9 cellular contexts compared by ENCODE assay signal in genomic region chrX:107324493-107325310, GRCh38.
DNase-seq lines count a peak whose midpoint lies in the region; ATAC-seq, FAIRE-seq and TF ChIP-seq lines count a peak whose summit lies in the region.
"Had no signal": no experiment of that assay in that cellular context is flagged by ENCODE, and none has a peak within 500 bp of the region (broad histone marks: within the 10 kb centered on the region; RNA-seq: fewer than 3 reads in every experiment).

No MANE protein-coding gene starts in this region.

- no peaks in the 10 kb centered on the region for H3K9me3 Mint-ChIP-seq in astrocyte (ENCODE audit: unreplicated experiment)
- H3K9me3 Mint-ChIP-seq in stimulated activated memory B cell treated with anti-CD40 and anti-IgM and Interleukin-4, amounts not matched to agents 10 μg/mL and 1 μg/mL and 100 μg/mL, for 72 hours, result no peaks in the 10 kb centered on the region

- DNase-seq in Caki2 (ENCODE audit: low read depth), result peak; percentile 56
- DNase-seq in astrocyte (ENCODE audit: low read depth), result peak; percentile 12
- DNase-seq in kidney tubule cell (ENCODE audit: low spot score), result peak; percentile 56
- DNase-seq in GM10266 (ENCODE audit: extremely low spot score), result no peak
- no peak for DNase-seq in esophagus squamous epithelium (lab: John Stamatoyannopoulos, UW)
- no peak for DNase-seq in NCI-H187 (lab: John Stamatoyannopoulos, UW)

- no peak overlapping the region for H3K9ac ChIP-seq in HUES48 (ENCODE audit: low read depth, low read length)
- H3K9ac ChIP-seq in astrocyte (ENCODE audit: low read length), result no peak overlapping the region

- no peak for TF ChIP-seq POLR2A in esophagus squamous epithelium (IDR thresholded peaks at IDR 0.05)

- ATAC-seq in stimulated activated memory B cell treated with anti-CD40 and anti-IgM and Interleukin-4, amounts not matched to agents 10 μg/mL and 1 μg/mL and 100 μg/mL, for 72 hours, result no peak

- no peak for TF ChIP-seq CTCF in astrocyte (IDR thresholded peaks at IDR 0.05; ENCODE audit: insufficient read depth, low read depth, low read length)
- no peak for TF ChIP-seq CTCF in GM10266 (IDR thresholded peaks at IDR 0.05; ENCODE audit: control insufficient read depth, insufficient read depth, low read depth, missing control alignments)
- TF ChIP-seq CTCF in esophagus squamous epithelium (IDR thresholded peaks at IDR 0.05), result no peak

- H4K20me1 ChIP-seq in astrocyte (ENCODE audit: insufficient read depth, low read length), result no peaks in the 10 kb centered on the region

- H3K4me3 Mint-ChIP-seq in astrocyte (ENCODE audit: unreplicated experiment), result no peak overlapping the region
- no peak overlapping the region for H3K4me3 Mint-ChIP-seq in stimulated activated memory B cell treated with anti-CD40 and anti-IgM and Interleukin-4, amounts not matched to agents 10 μg/mL and 1 μg/mL and 100 μg/mL, for 72 hours

- no peaks in the 10 kb centered on the region for H3K4me1 Mint-ChIP-seq in astrocyte (ENCODE audit: low read depth, unreplicated experiment)
- H3K4me1 Mint-ChIP-seq in stimulated activated memory B cell treated with anti-CD40 and anti-IgM and Interleukin-4, amounts not matched to agents 10 μg/mL and 1 μg/mL and 100 μg/mL, for 72 hours, result peaks cover 5% of the 10 kb centered on the region

- no peak overlapping the region for H3K27ac Mint-ChIP-seq in astrocyte (ENCODE audit: unreplicated experiment)
- no peak overlapping the region for H3K27ac Mint-ChIP-seq in stimulated activated memory B cell treated with anti-CD40 and anti-IgM and Interleukin-4, amounts not matched to agents 10 μg/mL and 1 μg/mL and 100 μg/mL, for 72 hours

- intact Hi-C loops in esophagus squamous epithelium (cut with DNase I), result no loop called here

- no peaks in the 10 kb centered on the region for H3K36me3 ChIP-seq in HUES48 (ENCODE audit: control insufficient read depth, insufficient read depth, low read length)
- no peaks in the 10 kb centered on the region for H3K36me3 ChIP-seq in astrocyte (ENCODE audit: insufficient read depth, low read length)
- no peaks in the 10 kb centered on the region for H3K36me3 ChIP-seq in esophagus squamous epithelium
- H3K36me3 ChIP-seq: HAP-1 had no signal

- H3K4me1 ChIP-seq in HUES48 (ENCODE audit: control insufficient read depth, insufficient read depth, low read length), result no peaks in the 10 kb centered on the region
- no peaks in the 10 kb centered on the region for H3K4me1 ChIP-seq in astrocyte (ENCODE audit: insufficient read depth, low read length)
- H3K4me1 ChIP-seq in esophagus squamous epithelium, result peaks cover 0 to 8% (median 0%) of the 10 kb centered on the region in 3 donors
- H3K4me1 ChIP-seq: HAP-1 had no signal

- no peaks in the 10 kb centered on the region for H3K36me3 Mint-ChIP-seq in astrocyte (ENCODE audit: low read depth, unreplicated experiment)
- H3K36me3 Mint-ChIP-seq in stimulated activated memory B cell treated with anti-CD40 and anti-IgM and Interleukin-4, amounts not matched to agents 10 μg/mL and 1 μg/mL and 100 μg/mL, for 72 hours, result no peaks in the 10 kb centered on the region

- H3K9me3 ChIP-seq in HUES48 (ENCODE audit: control insufficient read depth, insufficient read depth, low read length) (no peaks in the 10 kb centered on the region), astrocyte (ENCODE audit: insufficient read depth, low read depth, low read length) (no peaks in the 10 kb centered on the region), esophagus squamous epithelium (no peaks in the 10 kb centered on the region)
- H3K9me3 ChIP-seq: HAP-1 had no signal

- H3K79me2 ChIP-seq in astrocyte (ENCODE audit: insufficient read depth, low read length), result no peaks in the 10 kb centered on the region

- H3K27me3 ChIP-seq in HUES48 (ENCODE audit: control insufficient read depth, insufficient read depth, low read length) (peaks cover 20% of the 10 kb centered on the region), astrocyte (ENCODE audit: insufficient read depth, low read length) (no peaks in the 10 kb centered on the region), esophagus squamous epithelium (peaks cover 0 to 12% (median 0%) of the 10 kb centered on the region in 4 donors)

- FAIRE-seq in astrocyte (lab: Jason Lieb, UNC), result peak; percentile 66

- WGBS in esophagus squamous epithelium, 2 donors, result 8 to 10% methylated on average over 2 of the region's 23 CpGs

- H3K4me3 ChIP-seq in HUES48 (ENCODE audit: low read depth, low read length), result peak overlapping the region; percentile 57
- H3K4me3 ChIP-seq in astrocyte (ENCODE audit: insufficient read depth, low read depth, low read length), result no peak overlapping the region
- no peak overlapping the region for H3K4me3 ChIP-seq in esophagus squamous epithelium
- H3K4me3 ChIP-seq: HAP-1 had no signal

- peaks cover 4% of the 10 kb centered on the region for H3K27me3 Mint-ChIP-seq in astrocyte (ENCODE audit: low read depth, unreplicated experiment)
- no peaks in the 10 kb centered on the region for H3K27me3 Mint-ChIP-seq in stimulated activated memory B cell treated with anti-CD40 and anti-IgM and Interleukin-4, amounts not matched to agents 10 μg/mL and 1 μg/mL and 100 μg/mL, for 72 hours

- peak overlapping the region; percentile 33 for H3K4me2 ChIP-seq in astrocyte (ENCODE audit: low read length)

- H3K27ac ChIP-seq in HUES48 (ENCODE audit: low read depth, low read length), result no peak overlapping the region
- H3K27ac ChIP-seq in astrocyte (ENCODE audit: low read depth, low read length), result no peak overlapping the region
- H3K27ac ChIP-seq in esophagus squamous epithelium, result no peak overlapping the region

- in situ Hi-C loops in Caki2 (cut with HindIII; ENCODE audit: low pct_unique_long_range_greater_than_20kb, low sequenced_read_pairs), result no loop called here

- no peak overlapping the region for H2AFZ ChIP-seq in astrocyte (ENCODE audit: low read depth, low read length)

Comparison
In these comparisons a context has a peak if more than half of its experiments do, and no peak if none do; other contexts are left out.
1. DNase-seq: peak in Caki2 (single experiment), astrocyte (single experiment) and kidney tubule cell (single experiment); none in GM10266 (single experiment), esophagus squamous epithelium (single experiment) and NCI-H187 (0 of 2).